ENCODE assay signal across 9 cellular contexts in the genomic region with DNA sequence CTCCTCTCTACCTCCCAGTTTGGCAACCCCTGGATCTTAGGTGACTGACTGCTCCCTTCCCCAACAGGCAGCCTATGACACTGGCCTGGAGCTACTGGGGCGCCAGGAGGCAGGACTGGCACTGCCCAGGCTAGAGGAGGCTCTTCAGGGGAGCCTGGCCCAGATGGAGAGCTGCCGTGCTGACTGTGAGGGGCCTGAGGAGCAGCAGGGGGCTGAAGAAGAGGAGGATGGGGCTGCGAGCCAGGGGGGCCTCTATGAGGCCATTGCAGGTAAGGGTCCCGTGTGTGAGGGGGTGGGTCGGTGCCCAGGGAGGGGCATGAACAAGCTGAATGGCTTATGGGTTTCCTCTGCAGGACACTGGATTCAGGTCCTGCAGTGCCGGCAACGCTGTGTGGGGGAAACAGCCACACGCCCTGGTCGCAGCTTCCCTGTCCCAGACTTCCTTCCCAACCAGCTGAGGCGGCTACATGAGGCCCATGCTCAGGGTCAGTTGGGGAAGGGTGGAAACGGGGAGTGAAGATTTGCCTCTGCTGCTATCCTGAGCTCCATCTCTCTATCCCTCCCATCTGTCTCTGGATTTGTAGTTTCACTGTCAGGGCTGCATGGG. TPM values are rescaled to one million over a fixed set of nuclear protein-coding genes. Genes with fewer than 3 reads are reported as not detected.
DNase-seq lines count a peak whose midpoint lies in the region; ATAC-seq and TF ChIP-seq lines count a peak whose summit lies in the region.
"Had no signal": no experiment of that assay in that cellular context is flagged by ENCODE, and none has a peak within 500 bp of the region (broad histone marks: within the 10 kb centered on the region; RNA-seq: fewer than 3 reads in every experiment).

No MANE protein-coding gene starts in this region.

- H3K4me1 Mint-ChIP-seq in CD4-positive, alpha-beta memory T cell: peaks cover 10 to 28% (median 17%) of the 10 kb centered on the region in 4 donors
- H3K4me1 Mint-ChIP-seq in WTC11: peaks cover 34% of the 10 kb centered on the region

- H4K8ac ChIP-seq in mesenchymal stem cell (ENCODE audit: low read length): no peak overlapping the region

- no peaks in the 10 kb centered on the region for H3K36me3 ChIP-seq in CD4-positive, alpha-beta memory T cell (ENCODE audit: insufficient read depth, low read length)
- peaks cover 41 to 44% of the 10 kb centered on the region in 2 experiments for H3K36me3 ChIP-seq in mesenchymal stem cell (ENCODE audit: control insufficient read depth in 1 of 2, insufficient read depth in 2 of 2, low read depth in 1 of 2, low read length in 2 of 2)

- TF ChIP-seq CTCF in WTC11 (IDR thresholded peaks at IDR 0.05): no peak

- no peaks in the 10 kb centered on the region for H3K36me3 Mint-ChIP-seq in CD4-positive, alpha-beta memory T cell
- peaks cover 36% of the 10 kb centered on the region for H3K36me3 Mint-ChIP-seq in WTC11

- H3K27me3 Mint-ChIP-seq in CD4-positive, alpha-beta memory T cell: peaks cover 8 to 20% of the 10 kb centered on the region in 2 donors
- peaks cover 12% of the 10 kb centered on the region for H3K27me3 Mint-ChIP-seq in WTC11 (ENCODE audit: low read depth)

- no peak overlapping the region for H2AFZ ChIP-seq in mesenchymal stem cell (ENCODE audit: low read depth, low read length)

- no peak for ATAC-seq in WTC11
- ATAC-seq in HG03571 (IDR thresholded peaks at IDR 0.05; ENCODE audit: unreplicated experiment): no peak
- no peak for ATAC-seq in GM18867 (IDR thresholded peaks at IDR 0.05; ENCODE audit: unreplicated experiment)
- no peak for ATAC-seq in HG03095 (IDR thresholded peaks at IDR 0.05; ENCODE audit: unreplicated experiment)

- peak overlapping the region; percentile 20 for H4K91ac ChIP-seq in mesenchymal stem cell (ENCODE audit: low read length)

- H3K4me1 ChIP-seq in CD4-positive, alpha-beta memory T cell (ENCODE audit: insufficient read depth, low read length): peaks cover 26% of the 10 kb centered on the region
- peaks cover 25% of the 10 kb centered on the region for H3K4me1 ChIP-seq in mesenchymal stem cell (ENCODE audit: control insufficient read depth, insufficient read depth, low read depth, low read length)

- H3K4me3 ChIP-seq in CD4-positive, alpha-beta memory T cell (ENCODE audit: low read length in 2 of 2): no peak overlapping the region
- peak overlapping the region in 1 of 2 experiments; percentile 93 for H3K4me3 ChIP-seq in mesenchymal stem cell (ENCODE audit: insufficient read depth in 1 of 2, low read depth in 1 of 2, low read length in 2 of 2)

- WGBS in mesenchymal stem cell: 84% methylated on average over 11 of the region's 11 CpGs

- H2BK15ac ChIP-seq in mesenchymal stem cell (ENCODE audit: low read depth, poor library complexity, severe bottlenecking): no peak overlapping the region

- H3K4me2 ChIP-seq in mesenchymal stem cell (ENCODE audit: low read length, poor library complexity, severe bottlenecking): peak overlapping the region; percentile 72

- peak overlapping the region in 7 of 8 donors; percentile 25 to 63 (median 48) for H3K4me3 Mint-ChIP-seq in CD4-positive, alpha-beta memory T cell
- peak overlapping the region; percentile 99 for H3K4me3 Mint-ChIP-seq in WTC11

- H3K79me1 ChIP-seq in mesenchymal stem cell (replicated peaks; ENCODE audit: low read length, poor library complexity, severe bottlenecking): peaks cover 37% of the 10 kb centered on the region

- H3K4ac ChIP-seq in mesenchymal stem cell (ENCODE audit: low read depth in 1 of 2, low read length in 2 of 2): peak overlapping the region in 1 of 2 experiments; percentile 3

- no peak for DNase-seq in CD4-positive, alpha-beta memory T cell
- DNase-seq in WTC11 (ENCODE audit: low spot score) (no peak), mesenchymal stem cell (no peak)
- DNase-seq: Calu3 had no signal

- POLR2A ChIA-PET in CD4-positive, alpha-beta memory T cell (lab: Charles Lee; ENCODE audit: partially characterized antibody): interaction anchor here (0.8 to 3.6 kb wide), 5 partner anchors 10 to 107 kb away, joined by 3 to 19 read pairs (median 10); a partner anchor contains a TSS
- POLR2A ChIA-PET in WTC11 (lab: Charles Lee): interaction anchor here (0.5 to 1.9 kb wide), 3 partner anchors 64 to 167 kb away, joined by 3 to 7 read pairs (median 5); a partner anchor contains a TSS

- peaks cover 10% of the 10 kb centered on the region for H3K27me3 ChIP-seq in CD4-positive, alpha-beta memory T cell (ENCODE audit: insufficient read depth, low read length)
- no peaks in the 10 kb centered on the region for H3K27me3 ChIP-seq in mesenchymal stem cell (ENCODE audit: control insufficient read depth in 1 of 2, insufficient read depth in 1 of 2, low read length in 2 of 2)
- H3K27me3 ChIP-seq: cardiac muscle cell, MG63 had no signal

- peak overlapping the region; percentile 98 for H3K9ac ChIP-seq in mesenchymal stem cell (ENCODE audit: low read length)

- CTCF ChIA-PET in CD4-positive, alpha-beta memory T cell (lab: Charles Lee; ENCODE audit: partially characterized antibody): interaction anchor here (0.6 to 18.9 kb wide), 8 partner anchors 8 to 202 kb away, joined by 3 to 303 read pairs (median 7); a partner anchor contains a TSS
- CTCF ChIA-PET in WTC11 (lab: Charles Lee): interaction anchor here (0.6 to 8.9 kb wide), 6 partner anchors 39 to 1883 kb away, joined by 3 to 110 read pairs (median 4); a partner anchor contains a TSS

- H3K18ac ChIP-seq in mesenchymal stem cell (ENCODE audit: low read depth in 1 of 2, low read length in 2 of 2): no peak overlapping the region

- H2BK120ac ChIP-seq in mesenchymal stem cell (ENCODE audit: low read depth, low read length): no peak overlapping the region

- no peaks in the 10 kb centered on the region for H3K9me3 Mint-ChIP-seq in CD4-positive, alpha-beta memory T cell
- no peaks in the 10 kb centered on the region for H3K9me3 Mint-ChIP-seq in WTC11

- peak overlapping the region in 1 of 7 donors; percentile 66 for H3K27ac Mint-ChIP-seq in CD4-positive, alpha-beta memory T cell
- H3K27ac Mint-ChIP-seq in WTC11: no peak overlapping the region

- no peak overlapping the region for H3K27ac ChIP-seq in CD4-positive, alpha-beta memory T cell (ENCODE audit: low read depth, low read length)
- no peak overlapping the region for H3K27ac ChIP-seq in mesenchymal stem cell (ENCODE audit: low read length, poor library complexity, severe bottlenecking)

- H2BK5ac ChIP-seq in mesenchymal stem cell (ENCODE audit: low read depth, low read length, poor library complexity, severe bottlenecking): no peak overlapping the region

- no peaks in the 10 kb centered on the region for H3K9me3 ChIP-seq in CD4-positive, alpha-beta memory T cell (ENCODE audit: control insufficient read depth in 1 of 2, low read length in 2 of 2)
- H3K9me3 ChIP-seq in mesenchymal stem cell (ENCODE audit: control insufficient read depth, low read length): no peaks in the 10 kb centered on the region
- H3K9me3 ChIP-seq: MG63 had no signal

- H3K23ac ChIP-seq in mesenchymal stem cell (ENCODE audit: low read length in 2 of 2): no peak overlapping the region

- peak overlapping the region; percentile 7 for H2AK5ac ChIP-seq in mesenchymal stem cell (ENCODE audit: low read length, severe bottlenecking)

- no peak overlapping the region for H2BK12ac ChIP-seq in mesenchymal stem cell (ENCODE audit: low read length in 2 of 2)

- H3K14ac ChIP-seq in mesenchymal stem cell (ENCODE audit: low read length in 2 of 2): no peak overlapping the region

- intact Hi-C loops in CD4-positive, alpha-beta memory T cell (cut with micrococcal nuclease): no loop called here

TF ChIP-seq in WTC11, 78 proteins besides CTCF, POLR2A, EP300 and RAD21 (continues in another document):
- TF ChIP-seq ELF4 (CRISPR knock-in tag; IDR thresholded peaks at IDR 0.05; ENCODE audit: low read depth) (no peak), NR1H2 (CRISPR knock-in tag; IDR thresholded peaks at IDR 0.05) (no peak), NR2C2 (CRISPR knock-in tag; IDR thresholded peaks at IDR 0.05) (no peak), FOXP1 (CRISPR knock-in tag; IDR thresholded peaks at IDR 0.05; ENCODE audit: borderline replicate concordance) (no peak), ZNF232 (CRISPR knock-in tag; IDR thresholded peaks at IDR 0.05) (no peak), EMX1 (CRISPR knock-in tag; IDR thresholded peaks at IDR 0.05) (no peak), HMGA2 (CRISPR knock-in tag; IDR thresholded peaks at IDR 0.05) (no peak)

RNA-seq across cellular contexts. Expression of a gene that starts 2.2 kb away (rescaled TPM):
- total RNA-seq in CD4-positive, alpha-beta memory T cell: 10 to 100 TPM; 11.2 to 11.8 TPM
- polyA plus RNA-seq in CD4-positive, alpha-beta memory T cell: 1 to 10 TPM in 1 of 2 donors, under 1 TPM in 1; 0.72 to 1.2 TPM
- total RNA-seq in WTC11 (2021): 49.9 to 55.7 TPM (median 50.7 TPM) in 3 replicates
- 71.5 TPM for polyA plus RNA-seq in mesenchymal stem cell (2013, experiment 1 of 2)
- 69.6 TPM for polyA plus RNA-seq in mesenchymal stem cell (2013, experiment 2 of 2)

RNA-seq across cellular contexts. Expression of a gene that starts 8.8 kb away (rescaled TPM):
- under 1 TPM in 1 of 2 experiments, not detected in 1; 0.32 TPM for total RNA-seq in CD4-positive, alpha-beta memory T cell
- not detected for polyA plus RNA-seq in CD4-positive, alpha-beta memory T cell
- total RNA-seq in WTC11 (2021): 7.3 to 9.3 TPM (median 8.2 TPM) in 3 replicates
- 7.7 TPM for polyA plus RNA-seq in mesenchymal stem cell (2013, experiment 1 of 2)
- 7.3 TPM for polyA plus RNA-seq in mesenchymal stem cell (2013, experiment 2 of 2)
- total RNA-seq: Calu3 had no signal

RNA-seq across cellular contexts. Expression of a gene that starts 10.3 kb away (rescaled TPM):
- total RNA-seq in CD4-positive, alpha-beta memory T cell: 1 to 10 TPM; 5.1 to 5.2 TPM
- polyA plus RNA-seq in CD4-positive, alpha-beta memory T cell: not detected
- 14.0 to 16.5 TPM (median 14.3 TPM) in 3 replicates for total RNA-seq in WTC11 (2021)
- polyA plus RNA-seq in mesenchymal stem cell (2013, experiment 1 of 2): 6.0 TPM
- 6.0 TPM for polyA plus RNA-seq in mesenchymal stem cell (2013, experiment 2 of 2)
- total RNA-seq: Calu3 had no signal

RNA-seq across cellular contexts. Expression of a gene that starts 20.7 kb away (rescaled TPM):
- total RNA-seq in CD4-positive, alpha-beta memory T cell: 1 to 10 TPM; 1.3 to 2.0 TPM
- under 1 TPM; 0.09 to 0.39 TPM for polyA plus RNA-seq in CD4-positive, alpha-beta memory T cell
- total RNA-seq in WTC11 (2021): 47.1 to 61.8 TPM (median 49.1 TPM) in 3 replicates
- polyA plus RNA-seq in mesenchymal stem cell (2013, experiment 1 of 2): 7.1 TPM
- 6.9 TPM for polyA plus RNA-seq in mesenchymal stem cell (2013, experiment 2 of 2)

RNA-seq across cellular contexts. Expression of a gene that starts 21.6 kb away (rescaled TPM):
- 10 to 100 TPM; 65.2 to 69.3 TPM for total RNA-seq in CD4-positive, alpha-beta memory T cell
- 10 to 100 TPM; 53.9 to 73.0 TPM for polyA plus RNA-seq in CD4-positive, alpha-beta memory T cell
- total RNA-seq in WTC11 (2021): 141 to 158 TPM (median 149 TPM) in 3 replicates
- 77.2 TPM for polyA plus RNA-seq in mesenchymal stem cell (2013, experiment 1 of 2)
- polyA plus RNA-seq in mesenchymal stem cell (2013, experiment 2 of 2): 74.0 TPM
